9 cellular contexts compared by ENCODE assay signal in the genomic region with DNA sequence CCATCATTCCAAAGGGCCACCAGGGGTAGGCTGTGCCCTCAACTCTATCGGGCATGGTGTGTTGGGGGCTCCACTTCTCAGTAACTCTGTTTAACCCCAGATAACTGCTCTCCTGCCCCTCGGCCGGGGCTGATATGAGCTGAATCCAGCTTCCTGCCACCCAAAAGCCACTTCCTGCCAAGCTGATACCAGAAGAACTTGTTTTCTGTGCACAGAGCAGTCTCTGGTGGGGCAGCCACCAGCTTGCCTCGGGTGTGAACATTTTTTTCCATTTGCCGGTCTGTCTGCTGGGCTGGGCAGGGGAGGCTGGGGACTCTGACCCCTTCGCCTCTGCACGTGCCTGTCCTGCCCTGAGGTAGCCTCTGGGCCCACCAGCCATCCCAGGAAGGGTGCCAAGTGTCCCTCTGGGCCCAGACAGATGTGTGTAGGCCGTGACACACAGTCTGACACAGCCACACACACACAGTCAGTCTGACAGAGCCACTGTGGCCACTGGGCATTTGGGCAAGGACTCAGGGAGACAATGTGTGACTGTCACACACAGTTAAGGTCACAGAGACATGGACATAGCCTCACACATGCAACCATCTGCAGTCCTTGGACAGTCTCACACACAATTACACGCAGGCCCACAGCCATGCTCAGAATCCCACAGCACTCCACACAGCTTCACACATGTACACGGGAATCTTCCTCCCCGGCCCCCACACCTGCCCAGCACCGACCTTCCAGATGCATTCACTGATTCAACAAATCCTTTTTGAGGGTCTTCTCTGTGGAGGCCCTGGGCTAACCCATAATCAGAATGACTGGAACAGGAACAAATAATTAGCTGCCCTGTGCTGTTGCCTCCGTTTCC. TPM values are rescaled to one million over a fixed set of nuclear protein-coding genes. Genes with fewer than 3 reads are reported as not detected.
A peak's percentile ranks its signal among the peaks of the same experiment; 100 is the strongest.
DNase-seq lines count a peak whose midpoint lies in the region; ATAC-seq and TF ChIP-seq lines count a peak whose summit lies in the region.
"Had no signal": no experiment of that assay in that cellular context is flagged by ENCODE, and none has a peak within 500 bp of the region (broad histone marks: within the 10 kb centered on the region; RNA-seq: fewer than 3 reads in every experiment).

No MANE protein-coding gene starts in this region.

- 78 to 86% methylated on average over 13 of the region's 13 CpGs for WGBS in heart right ventricle, 2 donors

- H3K27ac ChIP-seq in C4-2B = peak overlapping the region; percentile 27
- H3K27ac ChIP-seq in mucosa of rectum (ENCODE audit: low read depth in 2 of 2, low read length in 2 of 2) = peak overlapping the region; percentile 59 to 76
- H3K27ac ChIP-seq in heart right ventricle = peak overlapping the region in 1 of 10 donors; percentile 87

- peaks cover 13% of the 10 kb centered on the region for H3K36me3 Mint-ChIP-seq in activated T-helper 17 cell treated with anti-CD3 and anti-CD28 coated beads, Interleukin-2, amount 50 U/mL, for 72 hours (ENCODE audit: low read depth)

- TF ChIP-seq CTCF in C4-2B (conservative IDR thresholded peaks at IDR 0.05) (no peak), heart right ventricle (IDR thresholded peaks at IDR 0.05) (no peak)

- no peaks in the 10 kb centered on the region for H3K36me3 ChIP-seq in mucosa of rectum (ENCODE audit: control insufficient read depth in 2 of 2, insufficient read depth in 2 of 2, low read length in 2 of 2)
- H3K36me3 ChIP-seq in heart right ventricle = no peaks in the 10 kb centered on the region

- H3K27ac Mint-ChIP-seq in activated T-helper 17 cell treated with anti-CD3 and anti-CD28 coated beads, Interleukin-2, amount 50 U/mL, for 72 hours = peak overlapping the region; percentile 98

- H3K4me1 ChIP-seq in mucosa of rectum (ENCODE audit: control insufficient read depth in 2 of 2, insufficient read depth in 2 of 2, low read length in 2 of 2) (peaks cover 26 to 31% of the 10 kb centered on the region in 2 donors), heart right ventricle (peaks cover 4 to 47% (median 16%) of the 10 kb centered on the region in 9 donors)

- H3K9ac ChIP-seq in mucosa of rectum (ENCODE audit: low read depth in 1 of 2, low read length in 2 of 2) = peak overlapping the region in 1 of 2 donors; percentile 36

- peak; percentile 54 for ATAC-seq in activated T-helper 17 cell treated with anti-CD3 and anti-CD28 coated beads, Interleukin-2, amount 50 U/mL, for 72 hours (replicated peaks)
- ATAC-seq in GM21447 (IDR thresholded peaks at IDR 0.05; ENCODE audit: unreplicated experiment) (no peak), heart right ventricle (no peak), HG03342 (IDR thresholded peaks at IDR 0.05; ENCODE audit: unreplicated experiment) (no peak)
- ATAC-seq: left colon had no signal

- peak overlapping the region; percentile 95 for H3K4me3 Mint-ChIP-seq in activated T-helper 17 cell treated with anti-CD3 and anti-CD28 coated beads, Interleukin-2, amount 50 U/mL, for 72 hours

- intact Hi-C loops in heart right ventricle (cut with DNase I) = loop anchor here in 1 of 10 donors (5.0 to 10.0 kb wide), 2 partner anchors 45 to 322 kb away; partner anchors contain the start of gene NOL4L

- H3K4me1 Mint-ChIP-seq in activated T-helper 17 cell treated with anti-CD3 and anti-CD28 coated beads, Interleukin-2, amount 50 U/mL, for 72 hours = peaks cover 55% of the 10 kb centered on the region

- H3K27me3 Mint-ChIP-seq in activated T-helper 17 cell treated with anti-CD3 and anti-CD28 coated beads, Interleukin-2, amount 50 U/mL, for 72 hours = no peaks in the 10 kb centered on the region

- H3K27me3 ChIP-seq in mucosa of rectum (ENCODE audit: control insufficient read depth in 2 of 2, insufficient read depth in 2 of 2, low read length in 2 of 2) (no peaks in the 10 kb centered on the region), heart right ventricle (peaks cover 0 to 12% (median 0%) of the 10 kb centered on the region in 7 donors)

- DNase-seq in OCI-M1 (lab: John Stamatoyannopoulos, UW) (peak; percentile 79), heart right ventricle (no peak), retina (no peak)

- H3K9me3 ChIP-seq in mucosa of rectum (ENCODE audit: control insufficient read depth in 2 of 2, low read length in 2 of 2) (no peaks in the 10 kb centered on the region), heart right ventricle (no peaks in the 10 kb centered on the region)

- H3K9me3 Mint-ChIP-seq in activated T-helper 17 cell treated with anti-CD3 and anti-CD28 coated beads, Interleukin-2, amount 50 U/mL, for 72 hours = no peaks in the 10 kb centered on the region

- no peak overlapping the region for H3K4me3 ChIP-seq in mucosa of rectum (ENCODE audit: low read length in 2 of 2)
- H3K4me3 ChIP-seq in heart right ventricle = no peak overlapping the region

RNA-seq across cellular contexts. Expression of gene NOL4L, which starts 45.1 kb away (rescaled TPM):
- total RNA-seq in activated T-helper 17 cell treated with anti-CD3 and anti-CD28 coated beads, Interleukin-2, amount 50 U/mL, for 72 hours = 10 to 100 TPM in 1 of 2 donors, 1 to 10 TPM in 1; 9.9 to 28.5 TPM
- 10 to 100 TPM in 1 of 10 donors, 1 to 10 TPM in 9; 4.4 to 10.1 (median 6.0) TPM for total RNA-seq in heart right ventricle
- 1 to 10 TPM; 1.5 to 4.6 TPM for polyA plus RNA-seq in heart right ventricle
